ENCODE assay signal across 12 cellular contexts in genomic region chr13:93151277-93151676, GRCh38.
A peak's percentile ranks its signal among the peaks of the same experiment; 100 is the strongest.
DNase-seq lines count a peak whose midpoint lies in the region; ATAC-seq lines count a peak whose summit lies in the region.
"Had no signal": no experiment of that assay in that cellular context is flagged by ENCODE, and none has a peak within 500 bp of the region (broad histone marks: within the 10 kb centered on the region; RNA-seq: fewer than 3 reads in every experiment).

No MANE protein-coding gene starts in this region.

- no peak for ATAC-seq in HG03135 (IDR thresholded peaks at IDR 0.05; ENCODE audit: unreplicated experiment)
- ATAC-seq: left ventricle myocardium superior had no signal

- peak; percentile 28 for DNase-seq in AG08396 (ENCODE audit: low spot score)
- peak; percentile 96 for DNase-seq in HT1080 (ENCODE audit: low read depth)
- DNase-seq in amniotic stem cell (lab: John Stamatoyannopoulos, UW): peak; percentile 6
- DNase-seq in kidney tubule cell (ENCODE audit: low spot score): peak; percentile 69
- DNase-seq in stimulated activated naive CD4-positive, alpha-beta T cell (lab: John Stamatoyannopoulos, UW): no peak
- no peak for DNase-seq in COLO668 (lab: John Stamatoyannopoulos, UW; ENCODE audit: unreplicated experiment)
- DNase-seq in NCI-H2227 treated with DMSO at 0.1 percent for 48 hours (lab: John Stamatoyannopoulos, UW): no peak
- DNase-seq: activated naive CD4-positive, alpha-beta T cell treated with anti-CD3 and anti-CD28 coated beads, Interleukin-2, amount 50 U/mL, for 16 hours; left ventricle myocardium superior; NCI-H1105 treated with DMSO at 0.1 percent for 48 hours; WERI-Rb-1 had no signal

Comparison
In these comparisons a context has a peak if more than half of its experiments do, and no peak if none do; other contexts are left out.
1. DNase-seq: peak in AG08396 (single experiment), HT1080 (single experiment), amniotic stem cell (single experiment) and kidney tubule cell (single experiment); none in stimulated activated naive CD4-positive, alpha-beta T cell (0 of 6), COLO668 (single experiment) and NCI-H2227 treated with DMSO at 0.1 percent for 48 hours (single experiment).